ENCODE assay signal across 16 cellular contexts in genomic region chr2:108623616-108624015, GRCh38.
A peak's percentile ranks its signal among the peaks of the same experiment; 100 is the strongest.
DNase-seq lines count a peak whose midpoint lies in the region; ATAC-seq and TF ChIP-seq lines count a peak whose summit lies in the region.
"Had no signal": no experiment of that assay in that cellular context is flagged by ENCODE, and none has a peak within 500 bp of the region (broad histone marks: within the 10 kb centered on the region; RNA-seq: fewer than 3 reads in every experiment).

No MANE protein-coding gene starts in this region.

- H3K27ac ChIP-seq in OCI-LY7 (ENCODE audit: low read depth, low read length, poor library complexity, severe bottlenecking) (peak overlapping the region; percentile 93), heart left ventricle (no peak overlapping the region)
- H3K27ac ChIP-seq in naive thymus-derived CD4-positive, alpha-beta T cell (ENCODE audit: low read depth, low read length): peak overlapping the region; percentile 52
- H3K27ac ChIP-seq: body of pancreas had no signal

- H3K9me2 ChIP-seq in OCI-LY7 (ENCODE audit: insufficient read depth, low read length): no peaks in the 10 kb centered on the region

- no peaks in the 10 kb centered on the region for H4K20me1 ChIP-seq in OCI-LY7 (ENCODE audit: insufficient read depth, low read length)

- intact Hi-C loops in activated CD4-positive, alpha-beta T cell treated with anti-CD3 and anti-CD28 coated beads, Interleukin-2, amount 10 ng/mL, durations not matched to agents 24 days and 14 days (cut with micrococcal nuclease): loop anchor here (10.0 kb wide), 1 partner anchor 591 kb away; no protein-coding TSS in a partner anchor
- intact Hi-C loops in OCI-LY7 (cut with micrococcal nuclease; ENCODE audit: unreplicated experiment) (loop anchor here (5.0 kb wide), 2 partner anchors 94 to 164 kb away; partner anchors contain the start of genes CCDC138 and RANBP2), heart left ventricle (cut with DNase I) (no loop called here)
- intact Hi-C loops in naive thymus-derived CD4-positive, alpha-beta T cell (cut with micrococcal nuclease): loop anchor here (5.0 kb wide), 5 partner anchors 86 to 409 kb away; partner anchors contain the start of genes CCDC138 (in 2 of the 2), GCC2 (in 1 of the 2) and RANBP2 (in 1 of the 2)

- TF ChIP-seq CTCF in OCI-LY7 (conservative IDR thresholded peaks at IDR 0.05; ENCODE audit: low read length): no peak
- no peak for TF ChIP-seq CTCF in heart left ventricle (IDR thresholded peaks at IDR 0.05)
- TF ChIP-seq CTCF in glutamatergic neuron (IDR thresholded peaks at IDR 0.05; ENCODE audit: partially characterized antibody, unreplicated experiment): no peak

- H3K4me1 ChIP-seq in OCI-LY7 (ENCODE audit: insufficient read depth, low read length, poor library complexity, severe bottlenecking): peaks cover 75% of the 10 kb centered on the region
- peaks cover 32 to 47% of the 10 kb centered on the region in 2 donors for H3K4me1 ChIP-seq in naive thymus-derived CD4-positive, alpha-beta T cell (ENCODE audit: control insufficient read depth in 2 of 2, insufficient read depth in 2 of 2, low read length in 2 of 2)
- peaks cover 0 to 70% (median 23%) of the 10 kb centered on the region in 12 donors for H3K4me1 ChIP-seq in heart left ventricle

- no peak for TF ChIP-seq POLR2A in heart left ventricle (IDR thresholded peaks at IDR 0.05)

- H3K36me3 Mint-ChIP-seq in activated CD4-positive, alpha-beta T cell treated with anti-CD3 and anti-CD28 coated beads, Interleukin-2, amount 10 ng/mL, durations not matched to agents 24 days and 14 days (ENCODE audit: low read depth): peaks cover 10% of the 10 kb centered on the region
- peaks cover 9% of the 10 kb centered on the region for H3K36me3 Mint-ChIP-seq in effector memory CD8-positive, alpha-beta T cell (ENCODE audit: insufficient read depth)
- peaks cover 0 to 9% (median 0%) of the 10 kb centered on the region in 5 donors for H3K36me3 Mint-ChIP-seq in naive thymus-derived CD4-positive, alpha-beta T cell
- H3K36me3 Mint-ChIP-seq in glutamatergic neuron (ENCODE audit: unreplicated experiment): no peaks in the 10 kb centered on the region

- H3K4me3 Mint-ChIP-seq in activated CD4-positive, alpha-beta T cell treated with anti-CD3 and anti-CD28 coated beads, Interleukin-2, amount 10 ng/mL, durations not matched to agents 24 days and 14 days: peak overlapping the region; percentile 72
- H3K4me3 Mint-ChIP-seq in effector memory CD8-positive, alpha-beta T cell: peak overlapping the region; percentile 40 to 86
- peak overlapping the region in 9 of 10 donors; percentile 34 to 96 (median 75) for H3K4me3 Mint-ChIP-seq in naive thymus-derived CD4-positive, alpha-beta T cell
- H3K4me3 Mint-ChIP-seq in glutamatergic neuron (ENCODE audit: unreplicated experiment): no peak overlapping the region

- H3K27me3 Mint-ChIP-seq in activated CD4-positive, alpha-beta T cell treated with anti-CD3 and anti-CD28 coated beads, Interleukin-2, amount 10 ng/mL, durations not matched to agents 24 days and 14 days: no peaks in the 10 kb centered on the region
- H3K27me3 Mint-ChIP-seq in effector memory CD8-positive, alpha-beta T cell: no peaks in the 10 kb centered on the region
- H3K27me3 Mint-ChIP-seq in naive thymus-derived CD4-positive, alpha-beta T cell: no peaks in the 10 kb centered on the region
- peaks cover 7% of the 10 kb centered on the region for H3K27me3 Mint-ChIP-seq in glutamatergic neuron (ENCODE audit: unreplicated experiment)

- CTCF ChIA-PET in OCI-LY7 (lab: Charles Lee; ENCODE audit: unreplicated experiment): interaction anchor here (1.0 to 5.0 kb wide), 3 partner anchors 12 to 39 kb away, joined by 3 to 24 read pairs (median 4); no protein-coding TSS in a partner anchor
- CTCF ChIA-PET in naive thymus-derived CD4-positive, alpha-beta T cell (lab: Charles Lee): interaction anchor here (0.8 to 1.9 kb wide), 2 partner anchors 9 to 13 kb away, joined by 3 to 11 read pairs; no protein-coding TSS in a partner anchor

- no peaks in the 10 kb centered on the region for H3K9me3 ChIP-seq in OCI-LY7 (ENCODE audit: low read length)
- H3K9me3 ChIP-seq in naive thymus-derived CD4-positive, alpha-beta T cell (ENCODE audit: control insufficient read depth in 2 of 3, low read length in 3 of 3): no peaks in the 10 kb centered on the region
- H3K9me3 ChIP-seq in heart left ventricle: no peaks in the 10 kb centered on the region
- H3K9me3 ChIP-seq: body of pancreas, HAP-1, heart right ventricle, thoracic aorta had no signal

- WGBS in heart left ventricle, 4 donors: 51 to 59% (median 56%) methylated on average over 6 of the region's 6 CpGs

- peak overlapping the region; percentile 63 for H3K27ac Mint-ChIP-seq in activated CD4-positive, alpha-beta T cell treated with anti-CD3 and anti-CD28 coated beads, Interleukin-2, amount 10 ng/mL, durations not matched to agents 24 days and 14 days
- H3K27ac Mint-ChIP-seq in effector memory CD8-positive, alpha-beta T cell: peak overlapping the region; percentile 67 to 89
- peak overlapping the region; percentile 5 to 97 (median 79) for H3K27ac Mint-ChIP-seq in naive thymus-derived CD4-positive, alpha-beta T cell
- H3K27ac Mint-ChIP-seq in glutamatergic neuron (ENCODE audit: unreplicated experiment): no peak overlapping the region

- peak overlapping the region; percentile 72 for H3K4me2 ChIP-seq in OCI-LY7 (ENCODE audit: low read length)

- BruUV-seq in OCI-LY7 (replicated peaks; lab: Mats Ljungman, UMichigan): no TSS peak

- POLR2A ChIA-PET in OCI-LY7 (lab: Charles Lee): interaction anchor here (0.6 to 19.3 kb wide), 7 partner anchors 8 to 237 kb away, joined by 3 to 356 read pairs (median 4); no protein-coding TSS in a partner anchor
- POLR2A ChIA-PET in naive thymus-derived CD4-positive, alpha-beta T cell (lab: Charles Lee): interaction anchor here (0.7 to 1.6 kb wide), 2 partner anchors 9 to 13 kb away, joined by 3 to 5 read pairs; no protein-coding TSS in a partner anchor

- peak overlapping the region; percentile 71 for H3K4me3 ChIP-seq in OCI-LY7 (ENCODE audit: low read depth, low read length, poor library complexity, severe bottlenecking)
- H3K4me3 ChIP-seq in naive thymus-derived CD4-positive, alpha-beta T cell (ENCODE audit: low read length): peak overlapping the region; percentile 4
- H3K4me3 ChIP-seq in heart left ventricle: no peak overlapping the region
- H3K4me3 ChIP-seq: body of pancreas, HAP-1, heart right ventricle, thoracic aorta had no signal

- H3K79me2 ChIP-seq in OCI-LY7 (ENCODE audit: insufficient read depth, low read depth, low read length): peaks cover 88% of the 10 kb centered on the region

- no peaks in the 10 kb centered on the region for H3K9me3 Mint-ChIP-seq in activated CD4-positive, alpha-beta T cell treated with anti-CD3 and anti-CD28 coated beads, Interleukin-2, amount 10 ng/mL, durations not matched to agents 24 days and 14 days
- no peaks in the 10 kb centered on the region for H3K9me3 Mint-ChIP-seq in effector memory CD8-positive, alpha-beta T cell
- no peaks in the 10 kb centered on the region for H3K9me3 Mint-ChIP-seq in naive thymus-derived CD4-positive, alpha-beta T cell
- H3K9me3 Mint-ChIP-seq in glutamatergic neuron (ENCODE audit: unreplicated experiment): peaks cover 1% of the 10 kb centered on the region

- in situ Hi-C loops in KBM-7 (cut with MboI; ENCODE audit: low pct_unique_long_range_greater_than_20kb, low sequenced_read_pairs): loop anchor here (25.0 kb wide), 1 partner anchor 89 kb away; the partner anchor contains the start of gene RANBP2

- no peak for DNase-seq in activated CD4-positive, alpha-beta T cell treated with anti-CD3 and anti-CD28 coated beads, Interleukin-2, amount 10 ng/mL, durations not matched to agents 24 days and 14 days
- no peak for DNase-seq in activated CD4-positive, alpha-beta T cell treated with anti-CD3 and anti-CD28 coated beads, Interleukin-2, amount 50 U/mL, for 48 hours
- no peak for DNase-seq in OCI-LY7 (ENCODE audit: low spot score)
- no peak for DNase-seq in effector memory CD8-positive, alpha-beta T cell
- no peak for DNase-seq in naive thymus-derived CD4-positive, alpha-beta T cell
- DNase-seq in KBM-7: no peak
- DNase-seq in heart left ventricle: no peak
- no peak for DNase-seq in glutamatergic neuron
- DNase-seq: body of pancreas, heart right ventricle, Karpas-422, left ventricle myocardium superior, NCI-H187, NCI-H774 had no signal

- H2AFZ ChIP-seq in OCI-LY7 (ENCODE audit: low read length): peak overlapping the region; percentile 2; the same call in 1 of the 2 replicates

- no peaks in the 10 kb centered on the region for H3K27me3 ChIP-seq in naive thymus-derived CD4-positive, alpha-beta T cell (ENCODE audit: control insufficient read depth in 2 of 2, insufficient read depth in 2 of 2, low read length in 2 of 2)
- H3K27me3 ChIP-seq in heart left ventricle: no peaks in the 10 kb centered on the region
- H3K27me3 ChIP-seq: body of pancreas, heart right ventricle had no signal

- no peak for ATAC-seq in effector memory CD8-positive, alpha-beta T cell (replicated peaks)
- ATAC-seq in naive thymus-derived CD4-positive, alpha-beta T cell: no peak
- ATAC-seq in heart left ventricle: no peak
- ATAC-seq: body of pancreas, heart right ventricle, left ventricle myocardium superior had no signal

- peaks cover 59% of the 10 kb centered on the region for H3K4me1 Mint-ChIP-seq in activated CD4-positive, alpha-beta T cell treated with anti-CD3 and anti-CD28 coated beads, Interleukin-2, amount 10 ng/mL, durations not matched to agents 24 days and 14 days
- H3K4me1 Mint-ChIP-seq in effector memory CD8-positive, alpha-beta T cell (ENCODE audit: low read depth in 2 of 2): peaks cover 25 to 49% of the 10 kb centered on the region in 2 donors
- peaks cover 44 to 88% (median 74%) of the 10 kb centered on the region in 7 donors for H3K4me1 Mint-ChIP-seq in naive thymus-derived CD4-positive, alpha-beta T cell
- peaks cover 39% of the 10 kb centered on the region for H3K4me1 Mint-ChIP-seq in glutamatergic neuron (ENCODE audit: low read depth, unreplicated experiment)

- H3K36me3 ChIP-seq in OCI-LY7 (ENCODE audit: insufficient read depth, low read length) (no peaks in the 10 kb centered on the region), heart left ventricle (no peaks in the 10 kb centered on the region)
- no peaks in the 10 kb centered on the region for H3K36me3 ChIP-seq in naive thymus-derived CD4-positive, alpha-beta T cell (ENCODE audit: control insufficient read depth in 2 of 3, insufficient read depth in 3 of 3, low read length in 3 of 3)
- H3K36me3 ChIP-seq: HAP-1, heart right ventricle, thoracic aorta had no signal

Comparison
In these comparisons a context has a peak if more than half of its experiments do, and no peak if none do; other contexts are left out.
1. H3K27ac ChIP-seq: peak in OCI-LY7 (single experiment) and naive thymus-derived CD4-positive, alpha-beta T cell (single experiment); none in heart left ventricle (0 of 12).
2. H3K4me3 ChIP-seq: peak in OCI-LY7 (single experiment) and naive thymus-derived CD4-positive, alpha-beta T cell (single experiment); none in heart left ventricle (0 of 12).
3. intact Hi-C loops: an anchor here in activated CD4-positive, alpha-beta T cell treated with anti-CD3 and anti-CD28 coated beads, Interleukin-2, amount 10 ng/mL, durations not matched to agents 24 days and 14 days (10.0 kb wide), OCI-LY7 (5.0 kb wide) and naive thymus-derived CD4-positive, alpha-beta T cell (5.0 kb wide); none called in heart left ventricle.